ENCODE assay signal across 1 cellular context in the genomic region with DNA sequence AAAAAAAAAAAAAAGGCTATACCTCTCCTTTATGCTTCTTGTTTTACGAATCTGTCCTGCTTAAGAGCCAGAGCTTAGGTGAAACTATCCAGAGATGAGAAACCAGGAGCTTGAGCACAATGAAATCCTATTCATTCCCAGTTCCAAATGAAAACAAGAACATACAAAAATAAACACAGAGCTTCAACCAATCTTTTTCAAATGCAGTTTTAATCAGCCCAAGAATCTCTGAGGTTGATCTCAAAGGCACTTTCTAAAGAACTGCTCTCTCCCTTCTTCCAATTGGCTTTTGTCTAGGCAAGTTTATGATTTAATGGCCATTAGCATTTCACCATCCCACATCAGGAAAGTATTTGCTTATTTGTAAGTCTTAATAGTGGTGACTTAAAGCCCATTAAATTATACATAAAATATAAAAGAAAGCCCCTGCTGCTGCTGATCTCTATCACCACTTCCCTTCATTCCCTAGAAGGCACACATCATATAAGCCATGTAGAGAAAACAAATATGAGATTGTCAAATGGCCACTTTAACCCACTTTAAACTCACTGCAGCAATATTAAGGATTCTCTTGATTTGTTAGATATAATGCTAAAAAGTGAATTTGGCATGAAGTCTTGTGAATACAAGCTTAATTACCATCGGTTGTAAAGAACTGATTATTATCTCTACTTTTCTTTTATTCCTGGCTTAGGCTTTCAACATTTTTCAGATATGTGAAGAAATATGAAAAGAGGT.
TF ChIP-seq lines count a peak whose summit lies in the region.

No MANE protein-coding gene starts in this region.

TF ChIP-seq in SK-N-SH, 30 proteins besides CTCF, POLR2A, EP300 and RAD21 (continued from another document):
- TF ChIP-seq TAF1 (IDR thresholded peaks at IDR 0.05; ENCODE audit: borderline replicate concordance, low read depth, low read length) (no peak), POLR2AphosphoS5 (IDR thresholded peaks at IDR 0.05; ENCODE audit: low read depth, low read length) (no peak), GABPA (IDR thresholded peaks at IDR 0.05; ENCODE audit: low read depth) (no peak), GATA2 (CRISPR knock-in tag; IDR thresholded peaks at IDR 0.05) (no peak), MXI1 (IDR thresholded peaks at IDR 0.05; ENCODE audit: low read depth, low read length) (no peak), RXRA (IDR thresholded peaks at IDR 0.05; ENCODE audit: borderline replicate concordance, low read depth) (no peak), FOSL2 (IDR thresholded peaks at IDR 0.05; ENCODE audit: borderline replicate concordance, low read depth) (no peak)
- TF ChIP-seq, protein P1, sequence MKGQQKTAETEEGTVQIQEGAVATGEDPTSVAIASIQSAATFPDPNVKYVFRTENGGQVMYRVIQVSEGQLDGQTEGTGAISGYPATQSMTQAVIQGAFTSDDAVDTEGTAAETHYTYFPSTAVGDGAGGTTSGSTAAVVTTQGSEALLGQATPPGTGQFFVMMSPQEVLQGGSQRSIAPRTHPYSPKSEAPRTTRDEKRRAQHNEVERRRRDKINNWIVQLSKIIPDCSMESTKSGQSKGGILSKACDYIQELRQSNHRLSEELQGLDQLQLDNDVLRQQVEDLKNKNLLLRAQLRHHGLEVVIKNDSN (IDR thresholded peaks at IDR 0.05; ENCODE audit: borderline replicate concordance, low read depth), result no peak
